Comparison of ENCODE assay signal across 17 cellular contexts in genomic region chr5:59086024-59086423, GRCh38.
A peak's percentile ranks its signal among the peaks of the same experiment; 100 is the strongest.
DNase-seq lines count a peak whose midpoint lies in the region; ATAC-seq, FAIRE-seq and TF ChIP-seq lines count a peak whose summit lies in the region.
"Had no signal": no experiment of that assay in that cellular context is flagged by ENCODE, and none has a peak within 500 bp of the region (broad histone marks: within the 10 kb centered on the region; RNA-seq: fewer than 3 reads in every experiment).

No MANE protein-coding gene starts in this region.

- H3K36me3 ChIP-seq in HepG2 (replicated peaks in 1 of 2; ENCODE audit: control insufficient read depth in 1 of 2, insufficient read depth in 2 of 2, low read length in 2 of 2) (no peaks in the 10 kb centered on the region), right lobe of liver (no peaks in the 10 kb centered on the region), Caco-2 (ENCODE audit: control insufficient read depth, insufficient read depth, low read length) (no peaks in the 10 kb centered on the region)
- H3K36me3 ChIP-seq: BLaER1 treated with 17β-estradiol and CSF1 and Interleukin-3, amounts not matched to agents 10 nM and 100 nM had no signal

- WGBS in HepG2 (ENCODE audit: low lambda C conversion rate) = 7% methylated on average over 1 of the region's 1 CpG
- 33% methylated on average over 1 of the region's 1 CpG for WGBS in right lobe of liver (ENCODE audit: insufficient coverage, low coverage, low lambda C conversion rate, missing lambda C conversion rate)

- POLR2A ChIA-PET in HepG2 (lab: Yijun Ruan, JAX) (no interaction called here), Caco-2 (lab: Charles Lee) (interaction anchor here (0.7 kb wide), 1 partner anchor 42 kb away, joined by 3 read pairs; no protein-coding TSS in a partner anchor)
- POLR2A ChIA-PET in naive thymus-derived CD8-positive, alpha-beta T cell (lab: Charles Lee) = interaction anchor here (0.6 kb wide), 1 partner anchor 41 kb away, joined by 4 read pairs; no protein-coding TSS in a partner anchor

- BruUV-seq in HepG2 (replicated peaks; lab: Mats Ljungman, UMichigan) = no TSS peak
- no TSS peak for BruUV-seq in Caco-2 (replicated peaks; lab: Mats Ljungman, UMichigan)

- no peaks in the 10 kb centered on the region for H3K9me3 ChIP-seq in HepG2 (ENCODE audit: low read length)
- no peaks in the 10 kb centered on the region for H3K9me3 ChIP-seq in right lobe of liver
- no peaks in the 10 kb centered on the region for H3K9me3 ChIP-seq in Caco-2
- H3K9me3 ChIP-seq: BLaER1 treated with 17β-estradiol and CSF1 and Interleukin-3, amounts not matched to agents 10 nM and 100 nM had no signal

- no peaks in the 10 kb centered on the region for H3K27me3 Mint-ChIP-seq in Caco-2 (ENCODE audit: insufficient read depth, unreplicated experiment)
- peaks cover 0 to 4% (median 1%) of the 10 kb centered on the region in 5 donors for H3K27me3 Mint-ChIP-seq in naive thymus-derived CD8-positive, alpha-beta T cell

- TF ChIP-seq CTCF in HepG2 (CRISPR knock-in tag; IDR thresholded peaks at IDR 0.05) = no peak
- TF ChIP-seq CTCF in right lobe of liver (IDR thresholded peaks at IDR 0.05) = no peak
- no peak for TF ChIP-seq CTCF in Caco-2 (IDR thresholded peaks at IDR 0.05; ENCODE audit: insufficient read depth in 1 of 2, low read depth in 1 of 2, low read length in 1 of 2, severe bottlenecking in 1 of 2, unreplicated experiment in 1 of 2)

- H3K79me2 ChIP-seq in HepG2 (ENCODE audit: insufficient read depth, low read length) = no peaks in the 10 kb centered on the region

- no peak overlapping the region for H3K4me2 ChIP-seq in HepG2 (ENCODE audit: low read depth, low read length)
- H3K4me2 ChIP-seq: BLaER1 treated with 17β-estradiol and CSF1 and Interleukin-3, amounts not matched to agents 10 nM and 100 nM had no signal

- DNase-seq in HepG2 (ENCODE audit: low spot score) (no peak), right lobe of liver (no peak), Caco-2 (no peak), T1000 (lab: John Stamatoyannopoulos, UW) (no peak)
- no peak for DNase-seq in naive thymus-derived CD8-positive, alpha-beta T cell
- DNase-seq: 8988T; ACHN; CD4-positive, CD25-positive, alpha-beta regulatory T cell; GF-D8; HCEC 1CT; HFFc6; IMR-90; KBM-7 had no signal

- no peaks in the 10 kb centered on the region for H4K20me1 ChIP-seq in HepG2 (ENCODE audit: insufficient read depth, low read length)
- H4K20me1 ChIP-seq: BLaER1 treated with 17β-estradiol and CSF1 and Interleukin-3, amounts not matched to agents 10 nM and 100 nM had no signal

- intact Hi-C loops in HepG2 (cut with micrococcal nuclease; ENCODE audit: unreplicated experiment) (no loop called here), right lobe of liver (cut with DNase I) (no loop called here), Caco-2 (cut with micrococcal nuclease; ENCODE audit: unreplicated experiment) (no loop called here)

- H3K27me3 ChIP-seq in HepG2 (ENCODE audit: control insufficient read depth in 1 of 2, insufficient read depth in 2 of 2, low read length in 2 of 2) (no peaks in the 10 kb centered on the region), right lobe of liver (no peaks in the 10 kb centered on the region), Caco-2 (replicated peaks; ENCODE audit: control insufficient read depth, insufficient read depth, low read length) (no peaks in the 10 kb centered on the region)
- H3K27me3 ChIP-seq: BLaER1 treated with 17β-estradiol and CSF1 and Interleukin-3, amounts not matched to agents 10 nM and 100 nM had no signal

- H3K27ac ChIP-seq in HepG2 (ENCODE audit: extremely low read length, insufficient read depth, low read length) (no peak overlapping the region), right lobe of liver (no peak overlapping the region)
- H3K27ac ChIP-seq: BLaER1 treated with 17β-estradiol and CSF1 and Interleukin-3, amounts not matched to agents 10 nM and 100 nM had no signal

- no peak overlapping the region for H3K9ac ChIP-seq in HepG2 (ENCODE audit: insufficient read depth, low read depth, low read length)
- H3K9ac ChIP-seq: BLaER1 treated with 17β-estradiol and CSF1 and Interleukin-3, amounts not matched to agents 10 nM and 100 nM had no signal

- no peak for TF ChIP-seq EP300 in HepG2 (IDR thresholded peaks at IDR 0.05; ENCODE audit: low read depth in 2 of 2, low read length in 2 of 2)
- TF ChIP-seq EP300 in HepG2 (CRISPR knock-in tag; IDR thresholded peaks at IDR 0.05; ENCODE audit: borderline replicate concordance) = no peak

- in situ Hi-C loops in HepG2 (cut with HindIII; ENCODE audit: extremely low pct_ligation_motif_present, low pct_unique_long_range_greater_than_20kb) = no loop called here

- no peak for TF ChIP-seq RAD21 in HepG2 (CRISPR knock-in tag; IDR thresholded peaks at IDR 0.05)

- H2AFZ ChIP-seq in HepG2 (ENCODE audit: low read length) = no peak overlapping the region

- ATAC-seq in HepG2 (no peak), right lobe of liver (no peak), HG02870 (IDR thresholded peaks at IDR 0.05; ENCODE audit: unreplicated experiment) (no peak), GM18873 (IDR thresholded peaks at IDR 0.05; ENCODE audit: low FRiP score, unreplicated experiment) (no peak)
- peak; percentile 37 to 40 for ATAC-seq in naive thymus-derived CD8-positive, alpha-beta T cell

- FAIRE-seq in HepG2 (lab: Jason Lieb, UNC) = no peak
- FAIRE-seq: D721Med had no signal

- H3K4me1 Mint-ChIP-seq in Caco-2 (ENCODE audit: low read depth, unreplicated experiment) = peaks cover 25% of the 10 kb centered on the region
- H3K4me1 Mint-ChIP-seq in naive thymus-derived CD8-positive, alpha-beta T cell = no peaks in the 10 kb centered on the region
- H3K4me1 Mint-ChIP-seq: CD4-positive, CD25-positive, alpha-beta regulatory T cell had no signal

- TF ChIP-seq POLR2A in HepG2 (IDR thresholded peaks at IDR 0.05; ENCODE audit: insufficient read depth in 1 of 2, low read depth in 2 of 2, low read length in 2 of 2) (no peak), right lobe of liver (IDR thresholded peaks at IDR 0.05) (no peak)

- CTCF ChIA-PET in HepG2 (lab: Yijun Ruan, JAX; ENCODE audit: low intra/inter-chr PET ratio, low total read pairs) = no interaction called here
- CTCF ChIA-PET in Caco-2 (lab: Charles Lee) = interaction anchor here (1.5 kb wide), 1 partner anchor 52 kb away, joined by 4 read pairs; no protein-coding TSS in a partner anchor

- peak overlapping the region; percentile 43 for H3K27ac Mint-ChIP-seq in Caco-2 (ENCODE audit: unreplicated experiment)
- peak overlapping the region in 1 of 10 donors; percentile 17 for H3K27ac Mint-ChIP-seq in naive thymus-derived CD8-positive, alpha-beta T cell
- H3K27ac Mint-ChIP-seq: HFFc6 had no signal

- H3K4me3 Mint-ChIP-seq in Caco-2 (ENCODE audit: unreplicated experiment) = no peak overlapping the region
- no peak overlapping the region for H3K4me3 Mint-ChIP-seq in naive thymus-derived CD8-positive, alpha-beta T cell
- H3K4me3 Mint-ChIP-seq: CD4-positive, CD25-positive, alpha-beta regulatory T cell; HFFc6 had no signal

- H3K4me3 ChIP-seq in HepG2 (replicated peaks in 1 of 3; ENCODE audit: insufficient read depth in 1 of 3, low read depth in 2 of 3, low read length in 3 of 3) = no peak overlapping the region
- H3K4me3 ChIP-seq in right lobe of liver = no peak overlapping the region
- H3K4me3 ChIP-seq in Caco-2 (ENCODE audit: low read depth, low read length) = no peak overlapping the region
- H3K4me3 ChIP-seq: BLaER1 treated with 17β-estradiol and CSF1 and Interleukin-3, amounts not matched to agents 10 nM and 100 nM had no signal

- H3K36me3 Mint-ChIP-seq in Caco-2 (ENCODE audit: insufficient read depth, unreplicated experiment) = no peaks in the 10 kb centered on the region
- H3K36me3 Mint-ChIP-seq in naive thymus-derived CD8-positive, alpha-beta T cell = no peaks in the 10 kb centered on the region
- H3K36me3 Mint-ChIP-seq: CD4-positive, CD25-positive, alpha-beta regulatory T cell had no signal

- H3K4me1 ChIP-seq in HepG2 (ENCODE audit: insufficient read depth, low read length) (no peaks in the 10 kb centered on the region), right lobe of liver (no peaks in the 10 kb centered on the region), Caco-2 (no peaks in the 10 kb centered on the region; the same call in 1 of the 2 replicates)
- H3K4me1 ChIP-seq: BLaER1 treated with 17β-estradiol and CSF1 and Interleukin-3, amounts not matched to agents 10 nM and 100 nM had no signal

- no peaks in the 10 kb centered on the region for H3K9me3 Mint-ChIP-seq in Caco-2 (ENCODE audit: unreplicated experiment)
- H3K9me3 Mint-ChIP-seq in naive thymus-derived CD8-positive, alpha-beta T cell = no peaks in the 10 kb centered on the region
- H3K9me3 Mint-ChIP-seq: CD4-positive, CD25-positive, alpha-beta regulatory T cell; HFFc6 had no signal

TF ChIP-seq in HepG2, 621 proteins besides CTCF, POLR2A, EP300 and RAD21:
- TF ChIP-seq GFI1 (CRISPR knock-in tag; IDR thresholded peaks at IDR 0.05; ENCODE audit: borderline replicate concordance) = peak; percentile 79
- TF ChIP-seq, protein P1, sequence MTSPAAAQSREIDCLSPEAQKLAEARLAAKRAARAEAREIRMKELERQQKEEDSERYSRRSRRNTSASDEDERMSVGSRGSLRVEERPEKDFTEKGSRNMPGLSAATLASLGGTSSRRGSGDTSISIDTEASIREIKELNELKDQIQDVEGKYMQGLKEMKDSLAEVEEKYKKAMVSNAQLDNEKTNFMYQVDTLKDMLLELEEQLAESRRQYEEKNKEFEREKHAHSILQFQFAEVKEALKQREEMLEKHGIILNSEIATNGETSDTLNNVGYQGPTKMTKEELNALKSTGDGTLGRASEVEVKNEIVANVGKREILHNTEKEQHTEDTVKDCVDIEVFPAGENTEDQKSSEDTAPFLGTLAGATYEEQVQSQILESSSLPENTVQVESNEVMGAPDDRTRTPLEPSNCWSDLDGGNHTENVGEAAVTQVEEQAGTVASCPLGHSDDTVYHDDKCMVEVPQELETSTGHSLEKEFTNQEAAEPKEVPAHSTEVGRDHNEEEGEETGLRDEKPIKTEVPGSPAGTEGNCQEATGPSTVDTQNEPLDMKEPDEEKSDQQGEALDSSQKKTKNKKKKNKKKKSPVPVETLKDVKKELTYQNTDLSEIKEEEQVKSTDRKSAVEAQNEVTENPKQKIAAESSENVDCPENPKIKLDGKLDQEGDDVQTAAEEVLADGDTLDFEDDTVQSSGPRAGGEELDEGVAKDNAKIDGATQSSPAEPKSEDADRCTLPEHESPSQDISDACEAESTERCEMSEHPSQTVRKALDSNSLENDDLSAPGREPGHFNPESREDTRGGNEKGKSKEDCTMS (CRISPR knock-in tag; conservative IDR thresholded peaks at IDR 0.05) = no peak

Comparison
In these comparisons a context has a peak if more than half of its experiments do, and no peak if none do; other contexts are left out.
1. ATAC-seq: peak in naive thymus-derived CD8-positive, alpha-beta T cell (2 of 2); none in HepG2 (single experiment), right lobe of liver (0 of 4), HG02870 (single experiment) and GM18873 (single experiment).